In genomic region chr5:84549054-84549453, GRCh38 we compare ENCODE assay signal across 14 cellular contexts.
DNase-seq lines count a peak whose midpoint lies in the region; ATAC-seq and TF ChIP-seq lines count a peak whose summit lies in the region.
"Had no signal": no experiment of that assay in that cellular context is flagged by ENCODE, and none has a peak within 500 bp of the region (broad histone marks: within the 10 kb centered on the region; RNA-seq: fewer than 3 reads in every experiment).

No MANE protein-coding gene starts in this region.

- H3K4me1 ChIP-seq in cardiac muscle cell (ENCODE audit: low read depth), result no peaks in the 10 kb centered on the region
- no peaks in the 10 kb centered on the region for H3K4me1 ChIP-seq in heart left ventricle
- no peaks in the 10 kb centered on the region for H3K4me1 ChIP-seq in right cardiac atrium (ENCODE audit: control insufficient read depth, insufficient read depth, low read length)
- no peaks in the 10 kb centered on the region for H3K4me1 ChIP-seq in upper lobe of right lung
- H3K4me1 ChIP-seq: Caco-2 had no signal

- no peaks in the 10 kb centered on the region; the same call in 1 of the 2 replicates for H3K27me3 Mint-ChIP-seq in HFFc6 (ENCODE audit: insufficient read depth)
- H3K27me3 Mint-ChIP-seq: CD4-positive, alpha-beta T cell had no signal

- H3K36me3 ChIP-seq in cardiac muscle cell (no peaks in the 10 kb centered on the region), heart left ventricle (no peaks in the 10 kb centered on the region), upper lobe of right lung (no peaks in the 10 kb centered on the region)

- intact Hi-C loops in left cardiac atrium (cut with DNase I), result no loop called here
- intact Hi-C loops in heart left ventricle (cut with DNase I), result no loop called here
- intact Hi-C loops in right cardiac atrium (cut with DNase I), result no loop called here
- intact Hi-C loops in upper lobe of right lung (cut with DNase I), result no loop called here

- ATAC-seq in left cardiac atrium, result no peak
- ATAC-seq in heart left ventricle, result peak; percentile 80 to 93 (median 88)
- ATAC-seq in right cardiac atrium, result peak; percentile 54 to 56
- peak; percentile 32 for ATAC-seq in upper lobe of right lung
- ATAC-seq in GM21367 (IDR thresholded peaks at IDR 0.05; ENCODE audit: unreplicated experiment), result no peak
- ATAC-seq: GM23338 had no signal

- DNase-seq in cardiac muscle cell (ENCODE audit: low read depth in 1 of 2, low spot score in 1 of 2) (no peak), left cardiac atrium (no peak), heart left ventricle (peak in 1 of 5 donors; percentile 28), right cardiac atrium (no peak), upper lobe of right lung (no peak), Ammon's horn (ENCODE audit: low spot score) (no peak), HFFc6 (no peak)
- DNase-seq: ACHN; Caco-2; CD4-positive, alpha-beta T cell; HCEC 1CT had no signal

- H3K36me3 Mint-ChIP-seq in HFFc6 (ENCODE audit: low read depth), result no peaks in the 10 kb centered on the region

- no peak for TF ChIP-seq CTCF in cardiac muscle cell (IDR thresholded peaks at IDR 0.05; ENCODE audit: low read depth, low read length)
- TF ChIP-seq CTCF in heart left ventricle (IDR thresholded peaks at IDR 0.05), result no peak
- no peak for TF ChIP-seq CTCF in upper lobe of right lung (IDR thresholded peaks at IDR 0.05)
- TF ChIP-seq CTCF in HFFc6 (IDR thresholded peaks at IDR 0.05), result no peak

- no peak overlapping the region for H3K4me3 Mint-ChIP-seq in HFFc6
- H3K4me3 Mint-ChIP-seq: CD4-positive, alpha-beta T cell; GM23338 had no signal

- TF ChIP-seq POLR2A in heart left ventricle (IDR thresholded peaks at IDR 0.05), result no peak

- H3K4me3 ChIP-seq in cardiac muscle cell (no peak overlapping the region), heart left ventricle (no peak overlapping the region), right cardiac atrium (ENCODE audit: low read length) (no peak overlapping the region), upper lobe of right lung (no peak overlapping the region)
- H3K4me3 ChIP-seq: GM23338 had no signal

- WGBS in heart left ventricle, 4 donors, result 61 to 78% (median 65%) methylated on average over 1 of the region's 1 CpG
- 68% methylated on average over 1 of the region's 1 CpG for WGBS in right cardiac atrium

- peaks cover 27% of the 10 kb centered on the region for H3K9me3 Mint-ChIP-seq in HFFc6
- H3K9me3 Mint-ChIP-seq: GM23338 had no signal

- H3K27me3 ChIP-seq in cardiac muscle cell (no peaks in the 10 kb centered on the region), heart left ventricle (no peaks in the 10 kb centered on the region), right cardiac atrium (ENCODE audit: control insufficient read depth, insufficient read depth) (no peaks in the 10 kb centered on the region), upper lobe of right lung (no peaks in the 10 kb centered on the region)

- peak overlapping the region; percentile 71 for H3K27ac ChIP-seq in cardiac muscle cell
- H3K27ac ChIP-seq in heart left ventricle, result peak overlapping the region in 3 of 12 donors; percentile 10 to 30 (median 28)
- no peak overlapping the region for H3K27ac ChIP-seq in right cardiac atrium (ENCODE audit: low read length)
- H3K27ac ChIP-seq in upper lobe of right lung, result no peak overlapping the region
- H3K27ac ChIP-seq: C4-2B had no signal

- no peak overlapping the region for H3K27ac Mint-ChIP-seq in HFFc6
- H3K27ac Mint-ChIP-seq: CD4-positive, alpha-beta T cell; GM23338 had no signal

- H3K4me1 Mint-ChIP-seq in HFFc6 (ENCODE audit: low read depth), result no peaks in the 10 kb centered on the region

- H3K9me3 ChIP-seq in cardiac muscle cell (ENCODE audit: low read depth) (no peaks in the 10 kb centered on the region), heart left ventricle (no peaks in the 10 kb centered on the region), right cardiac atrium (ENCODE audit: control insufficient read depth, low read length) (no peaks in the 10 kb centered on the region), upper lobe of right lung (no peaks in the 10 kb centered on the region)
- H3K9me3 ChIP-seq: Caco-2 had no signal

Comparison
In these comparisons a context has a peak if more than half of its experiments do, and no peak if none do; other contexts are left out.
1. ATAC-seq: peak in heart left ventricle (4 of 4), right cardiac atrium (2 of 2) and upper lobe of right lung (single experiment); none in left cardiac atrium (0 of 2) and GM21367 (single experiment).